In the genomic region with DNA sequence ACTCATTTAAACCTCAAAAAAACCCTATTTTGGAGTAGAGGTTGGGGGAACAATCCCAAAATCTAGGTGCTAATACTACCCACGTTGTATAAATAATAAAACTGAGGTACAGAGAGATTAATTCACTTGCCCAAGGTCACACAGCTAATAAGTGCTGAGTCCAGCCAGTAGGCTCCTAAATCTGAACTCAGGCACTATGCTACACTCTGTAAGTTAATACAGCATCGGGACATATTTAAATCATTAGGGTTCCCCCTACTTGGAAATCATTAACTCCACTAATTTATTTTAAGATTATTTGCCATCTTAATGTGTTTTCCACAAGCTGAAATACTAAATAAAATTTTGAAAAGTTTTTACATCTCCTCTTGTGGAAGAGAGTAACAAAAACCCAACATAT, we compare ENCODE assay signal across 19 cellular contexts. TPM values are rescaled to one million over a fixed set of nuclear protein-coding genes. Genes with fewer than 3 reads are reported as not detected.
DNase-seq lines count a peak whose midpoint lies in the region; ATAC-seq and TF ChIP-seq lines count a peak whose summit lies in the region.
"Had no signal": no experiment of that assay in that cellular context is flagged by ENCODE, and none has a peak within 500 bp of the region (broad histone marks: within the 10 kb centered on the region; RNA-seq: fewer than 3 reads in every experiment).

No MANE protein-coding gene starts in this region.

- H3K9ac ChIP-seq in HUES64 (ENCODE audit: low read depth, low read length): no peak overlapping the region

- H3K4me3 Mint-ChIP-seq in GM23338: no peak overlapping the region
- H3K4me3 Mint-ChIP-seq in naive thymus-derived CD4-positive, alpha-beta T cell: peak overlapping the region in 2 of 10 donors; percentile 22 to 61
- H3K4me3 Mint-ChIP-seq in activated CD4-positive, alpha-beta T cell treated with anti-CD3 and anti-CD28 coated beads, Interleukin-2, amount 10 ng/mL, durations not matched to agents 24 days and 14 days: no peak overlapping the region

- H2AFZ ChIP-seq in GM23338: no peak overlapping the region

- H3F3A ChIP-seq in GM23338 (replicated peaks; ENCODE audit: low read depth): peaks cover 14% of the 10 kb centered on the region; the same call in 1 of the 2 replicates

- peaks cover 15% of the 10 kb centered on the region for H3K9me3 ChIP-seq in HUES64 (ENCODE audit: insufficient read depth, low read depth, low read length)
- no peaks in the 10 kb centered on the region for H3K9me3 ChIP-seq in naive thymus-derived CD4-positive, alpha-beta T cell (ENCODE audit: control insufficient read depth in 2 of 3, low read length in 3 of 3)
- H3K9me3 ChIP-seq: adrenal gland, left ventricle myocardium inferior had no signal

- H3K27ac Mint-ChIP-seq in GM23338: peak overlapping the region; percentile 46; the same call in 1 of the 2 replicates
- peak overlapping the region in 7 of 9 donors; percentile 76 to 95 (median 82) for H3K27ac Mint-ChIP-seq in naive thymus-derived CD4-positive, alpha-beta T cell
- H3K27ac Mint-ChIP-seq in activated CD4-positive, alpha-beta T cell treated with anti-CD3 and anti-CD28 coated beads, Interleukin-2, amount 10 ng/mL, durations not matched to agents 24 days and 14 days: no peak overlapping the region

- H3K4me1 ChIP-seq in GM23338 (ENCODE audit: insufficient read depth) (peaks cover 47% of the 10 kb centered on the region), HUES64 (ENCODE audit: insufficient read depth, low read length) (peaks cover 32% of the 10 kb centered on the region)
- peaks cover 70 to 88% of the 10 kb centered on the region in 2 donors for H3K4me1 ChIP-seq in naive thymus-derived CD4-positive, alpha-beta T cell (ENCODE audit: control insufficient read depth in 2 of 2, insufficient read depth in 2 of 2, low read length in 2 of 2)

- DNase-seq in GM23338 (ENCODE audit: low spot score): no peak
- no peak for DNase-seq in naive thymus-derived CD4-positive, alpha-beta T cell
- DNase-seq in SIG-M5 treated with dmso at 0.1 percent for 504 hours (lab: John Stamatoyannopoulos, UW; ENCODE audit: unreplicated experiment): no peak
- no peak for DNase-seq in activated CD4-positive, alpha-beta T cell treated with anti-CD3 and anti-CD28 coated beads, Interleukin-2, amount 10 ng/mL, durations not matched to agents 24 days and 14 days
- DNase-seq: activated CD4-positive, alpha-beta T cell treated with anti-CD3 and anti-CD28 coated beads for 4 hours; activated T-cell treated with anti-CD3 and anti-CD28 coated beads, Interleukin-2, amount 50 U/mL, for 48 hours; adrenal gland; H7; Karpas-422; left ventricle myocardium inferior; NCI-H2107; NCI-H524 treated with DMSO at 0.1 percent for 48 hours; stimulated activated CD4-positive, alpha-beta T cell treated with anti-CD3 and anti-CD28 coated beads, Interleukin-4, amount 100 ng/mL, for 1 hour; stimulated activated CD8-positive, alpha-beta memory T cell treated with anti-CD3 and anti-CD28 coated beads, Interleukin-4, amount 100 ng/mL, for 48 hours; T1000 had no signal

- peak overlapping the region; percentile 42 for H3K4me2 ChIP-seq in GM23338

- H3K27me3 Mint-ChIP-seq in GM23338 (ENCODE audit: insufficient read depth, low read depth, poor library complexity): peaks cover 7% of the 10 kb centered on the region
- no peaks in the 10 kb centered on the region for H3K27me3 Mint-ChIP-seq in naive thymus-derived CD4-positive, alpha-beta T cell
- no peaks in the 10 kb centered on the region for H3K27me3 Mint-ChIP-seq in activated CD4-positive, alpha-beta T cell treated with anti-CD3 and anti-CD28 coated beads, Interleukin-2, amount 10 ng/mL, durations not matched to agents 24 days and 14 days

- no peak for TF ChIP-seq CTCF in GM23338 (conservative IDR thresholded peaks at IDR 0.05; ENCODE audit: low read depth in 2 of 2)

- intact Hi-C loops in naive thymus-derived CD4-positive, alpha-beta T cell (cut with micrococcal nuclease): loop anchor here in 1 of 2 donors (1.0 to 2.0 kb wide), 3 partner anchors 8 to 15 kb away; no protein-coding TSS in a partner anchor
- intact Hi-C loops in activated CD4-positive, alpha-beta T cell treated with anti-CD3 and anti-CD28 coated beads, Interleukin-2, amount 10 ng/mL, durations not matched to agents 24 days and 14 days (cut with micrococcal nuclease): no loop called here

- ATAC-seq in GM18508 (IDR thresholded peaks at IDR 0.05; ENCODE audit: insufficient read depth, unreplicated experiment) (peak; percentile 27), GM23338 (no peak), HG02970 (IDR thresholded peaks at IDR 0.05; ENCODE audit: low FRiP score, unreplicated experiment) (no peak), HG03196 (IDR thresholded peaks at IDR 0.05; ENCODE audit: unreplicated experiment) (no peak)
- no peak for ATAC-seq in naive thymus-derived CD4-positive, alpha-beta T cell

- H3K4me1 Mint-ChIP-seq in GM23338: peaks cover 47% of the 10 kb centered on the region
- H3K4me1 Mint-ChIP-seq in naive thymus-derived CD4-positive, alpha-beta T cell: peaks cover 63 to 99% (median 97%) of the 10 kb centered on the region in 7 donors
- peaks cover 54% of the 10 kb centered on the region for H3K4me1 Mint-ChIP-seq in activated CD4-positive, alpha-beta T cell treated with anti-CD3 and anti-CD28 coated beads, Interleukin-2, amount 10 ng/mL, durations not matched to agents 24 days and 14 days

- CTCF ChIA-PET in naive thymus-derived CD4-positive, alpha-beta T cell (lab: Charles Lee): no interaction called here

- peaks cover 44% of the 10 kb centered on the region for H3K36me3 Mint-ChIP-seq in GM23338 (ENCODE audit: low read depth)
- peaks cover 0 to 18% (median 8%) of the 10 kb centered on the region in 5 donors for H3K36me3 Mint-ChIP-seq in naive thymus-derived CD4-positive, alpha-beta T cell
- H3K36me3 Mint-ChIP-seq in activated CD4-positive, alpha-beta T cell treated with anti-CD3 and anti-CD28 coated beads, Interleukin-2, amount 10 ng/mL, durations not matched to agents 24 days and 14 days (ENCODE audit: low read depth): peaks cover 13% of the 10 kb centered on the region

- peaks cover 31% of the 10 kb centered on the region for H3K9me3 Mint-ChIP-seq in GM23338
- peaks cover 0 to 2% (median 0%) of the 10 kb centered on the region in 11 donors for H3K9me3 Mint-ChIP-seq in naive thymus-derived CD4-positive, alpha-beta T cell
- no peaks in the 10 kb centered on the region for H3K9me3 Mint-ChIP-seq in activated CD4-positive, alpha-beta T cell treated with anti-CD3 and anti-CD28 coated beads, Interleukin-2, amount 10 ng/mL, durations not matched to agents 24 days and 14 days

- POLR2A ChIA-PET in naive thymus-derived CD4-positive, alpha-beta T cell (lab: Charles Lee): interaction anchor here (0.6 kb wide), 1 partner anchor 9 kb away, joined by 9 read pairs; no protein-coding TSS in a partner anchor

- H3K79me2 ChIP-seq in GM23338 (replicated peaks; ENCODE audit: insufficient read depth): peaks cover 88% of the 10 kb centered on the region

- H3K27me3 ChIP-seq in GM23338 (ENCODE audit: insufficient read depth) (no peaks in the 10 kb centered on the region), HUES64 (ENCODE audit: insufficient read depth, low read length) (no peaks in the 10 kb centered on the region)
- H3K27me3 ChIP-seq in naive thymus-derived CD4-positive, alpha-beta T cell (ENCODE audit: control insufficient read depth in 2 of 2, insufficient read depth in 2 of 2, low read length in 2 of 2): no peaks in the 10 kb centered on the region
- H3K27me3 ChIP-seq: adrenal gland had no signal

- no peaks in the 10 kb centered on the region for H3K36me3 ChIP-seq in GM23338 (ENCODE audit: insufficient read depth)
- H3K36me3 ChIP-seq in HUES64 (ENCODE audit: insufficient read depth, low read length): peaks cover 6% of the 10 kb centered on the region; the same call in 1 of the 2 replicates
- no peaks in the 10 kb centered on the region for H3K36me3 ChIP-seq in naive thymus-derived CD4-positive, alpha-beta T cell (ENCODE audit: control insufficient read depth in 2 of 3, insufficient read depth in 3 of 3, low read length in 3 of 3)
- H3K36me3 ChIP-seq: adrenal gland, left ventricle myocardium inferior had no signal

- no peaks in the 10 kb centered on the region for H4K20me1 ChIP-seq in GM23338 (replicated peaks; ENCODE audit: insufficient read depth)

- H3K9me2 ChIP-seq in GM23338 (ENCODE audit: insufficient read depth): no peaks in the 10 kb centered on the region

- H3K27ac ChIP-seq in GM23338 (ENCODE audit: low read depth) (peak overlapping the region; percentile 86), HUES64 (ENCODE audit: low read depth, low read length) (peak overlapping the region; percentile 69)
- peak overlapping the region; percentile 16 for H3K27ac ChIP-seq in naive thymus-derived CD4-positive, alpha-beta T cell (ENCODE audit: low read depth, low read length)
- H3K27ac ChIP-seq: left ventricle myocardium inferior had no signal

- 94% methylated on average over 1 of the region's 2 CpGs for WGBS in HUES64

- H3K4me3 ChIP-seq in GM23338 (peak overlapping the region; percentile 15), HUES64 (ENCODE audit: low read length) (no peak overlapping the region)
- H3K4me3 ChIP-seq in naive thymus-derived CD4-positive, alpha-beta T cell (ENCODE audit: low read length): no peak overlapping the region
- H3K4me3 ChIP-seq: adrenal gland, left ventricle myocardium inferior had no signal

TF ChIP-seq in GM23338, 12 proteins besides CTCF, POLR2A, EP300 and RAD21:
- TF ChIP-seq, protein P1, sequence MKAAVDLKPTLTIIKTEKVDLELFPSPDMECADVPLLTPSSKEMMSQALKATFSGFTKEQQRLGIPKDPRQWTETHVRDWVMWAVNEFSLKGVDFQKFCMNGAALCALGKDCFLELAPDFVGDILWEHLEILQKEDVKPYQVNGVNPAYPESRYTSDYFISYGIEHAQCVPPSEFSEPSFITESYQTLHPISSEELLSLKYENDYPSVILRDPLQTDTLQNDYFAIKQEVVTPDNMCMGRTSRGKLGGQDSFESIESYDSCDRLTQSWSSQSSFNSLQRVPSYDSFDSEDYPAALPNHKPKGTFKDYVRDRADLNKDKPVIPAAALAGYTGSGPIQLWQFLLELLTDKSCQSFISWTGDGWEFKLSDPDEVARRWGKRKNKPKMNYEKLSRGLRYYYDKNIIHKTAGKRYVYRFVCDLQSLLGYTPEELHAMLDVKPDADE (IDR thresholded peaks at IDR 0.05): no peak

RNA-seq across cellular contexts. Expression of a gene that starts 24.2 kb away (rescaled TPM):
- total RNA-seq in GM23338 (2014; rRNA removed; shearing (Covaris generic)): 40.1 and 44.4 TPM in 2 replicates
- polyA plus RNA-seq in GM23338 (2016; fragmentation: Nextera tagmentation; extraction: Ambion mirVana): 39.9 and 40.3 TPM in 2 replicates
- polyA plus RNA-seq in HUES64 (2013, experiment 1 of 2): 22.0 TPM
- 22.4 TPM for polyA plus RNA-seq in HUES64 (2013, experiment 2 of 2)
- 100 to 1,000 TPM; 110 to 152 (median 140) TPM for total RNA-seq in naive thymus-derived CD4-positive, alpha-beta T cell
- 10 to 100 TPM; 40.9 to 43.5 TPM for polyA plus RNA-seq in naive thymus-derived CD4-positive, alpha-beta T cell
- 94.6 and 101 TPM in 2 replicates for total RNA-seq in activated CD4-positive, alpha-beta T cell treated with anti-CD3 and anti-CD28 coated beads, Interleukin-2, amount 10 ng/mL, durations not matched to agents 24 days and 14 days

Comparison
In these comparisons a context has a peak if more than half of its experiments do, and no peak if none do; other contexts are left out.
1. H3K27ac ChIP-seq: peak in every context shown above with its lines; median percentile 86 in GM23338; 69 in HUES64; 16 in naive thymus-derived CD4-positive, alpha-beta T cell.